In genomic region chr21:45966995-45967394, GRCh38 we compare ENCODE assay signal across 25 cellular contexts.
"Had no signal": no experiment of that assay in that cellular context is flagged by ENCODE, and none has a peak within 500 bp of the region (broad histone marks: within the 10 kb centered on the region; RNA-seq: fewer than 3 reads in every experiment).

No MANE protein-coding gene starts in this region.

- ATAC-seq: esophagus mucosa, gastrocnemius medialis, heart right ventricle, left cardiac atrium, left lung, left ventricle myocardium superior, lower lobe of right lung, mucosa of descending colon had no signal

- H3K27ac Mint-ChIP-seq: endodermal cell, mesothelial cell of epicardium, naive B cell had no signal

- H3K36me3 Mint-ChIP-seq: mesothelial cell of epicardium had no signal

- H3K27ac ChIP-seq: coronary artery, dorsolateral prefrontal cortex, epithelial cell of prostate, esophagus squamous epithelium, gastrocnemius medialis, heart right ventricle, left lung, lower lobe of right lung had no signal

- DNase-seq: dermis blood vessel endothelial cell; dorsolateral prefrontal cortex; effector CD4-positive, alpha-beta T cell; effector memory CD4-positive, alpha-beta T cell; endodermal cell; erythroblast; esophagus squamous epithelium; foreskin fibroblast; foreskin melanocyte; gastrocnemius medialis; glutamatergic neuron; head of caudate nucleus; heart right ventricle; hippocampal formation; left cardiac atrium; left lung; left ventricle myocardium superior; lower lobe of right lung; mesenchymal stem cell; mucosa of descending colon; naive B cell had no signal

- H3K4me3 Mint-ChIP-seq: endodermal cell, mesothelial cell of epicardium, naive B cell had no signal

- H3K36me3 ChIP-seq: esophagus squamous epithelium, gastrocnemius medialis, heart right ventricle, left lung, lower lobe of right lung had no signal

- H3K4me3 ChIP-seq: coronary artery, dorsolateral prefrontal cortex, esophagus squamous epithelium, gastrocnemius medialis, heart right ventricle, left lung, lower lobe of right lung, mucosa of descending colon had no signal

- H3K4me1 Mint-ChIP-seq: endodermal cell had no signal

- H3K9me3 ChIP-seq: gastrocnemius medialis, left lung, lower lobe of right lung had no signal
